20 cellular contexts compared by ENCODE assay signal in genomic region chr22:40641269-40641668, GRCh38. TPM values are rescaled to one million over a fixed set of nuclear protein-coding genes. Genes with fewer than 3 reads are reported as not detected.
DNase-seq lines count a peak whose midpoint lies in the region; ATAC-seq and TF ChIP-seq lines count a peak whose summit lies in the region.
"Had no signal": no experiment of that assay in that cellular context is flagged by ENCODE, and none has a peak within 500 bp of the region (broad histone marks: within the 10 kb centered on the region; RNA-seq: fewer than 3 reads in every experiment).

No MANE protein-coding gene starts in this region.

- H3K9ac ChIP-seq in SK-N-SH = no peak overlapping the region
- H3K9ac ChIP-seq: BLaER1, GM23248 had no signal

- CTCF ChIA-PET in SK-N-SH (lab: Yijun Ruan, JAX) = no interaction called here
- CTCF ChIA-PET in RWPE1 (lab: Yijun Ruan, JAX) = no interaction called here

- peaks cover 0 to 4% of the 10 kb centered on the region in 2 experiments; a peak in 1 of 4 replicates for H3K4me1 ChIP-seq in SK-N-SH (ENCODE audit: control insufficient read depth in 1 of 2, insufficient read depth in 2 of 2, low read depth in 1 of 2, low read length in 1 of 2)
- peaks cover 0 to 15% (median 10%) of the 10 kb centered on the region in 4 donors for H3K4me1 ChIP-seq in sigmoid colon

- H3K36me3 ChIP-seq in SK-N-SH (replicated peaks in 1 of 2; ENCODE audit: control insufficient read depth in 1 of 2, insufficient read depth in 2 of 2, low read length in 1 of 2) = no peaks in the 10 kb centered on the region
- H3K36me3 ChIP-seq in sigmoid colon = no peaks in the 10 kb centered on the region
- H3K36me3 ChIP-seq: BLaER1 had no signal

- ATAC-seq in SK-N-SH treated with all-trans-retinoic acid at 6 μM for 48 hours (no peak), HG02763 (IDR thresholded peaks at IDR 0.05; ENCODE audit: unreplicated experiment) (no peak)
- ATAC-seq: CD8-positive, alpha-beta T cell had no signal

- H3K9me3 ChIP-seq in SK-N-SH = no peaks in the 10 kb centered on the region
- H3K9me3 ChIP-seq in sigmoid colon = no peaks in the 10 kb centered on the region
- H3K9me3 ChIP-seq: BLaER1 had no signal

- no peak for TF ChIP-seq RAD21 in SK-N-SH (IDR thresholded peaks at IDR 0.05; ENCODE audit: low read length)

- no peak for DNase-seq in SK-N-SH
- DNase-seq in RWPE1 (ENCODE audit: low spot score) = no peak
- DNase-seq in epithelial cell of esophagus (ENCODE audit: low read depth) = peak; percentile 45
- DNase-seq in sigmoid colon = peak; percentile 36
- DNase-seq in activated CD4-positive, alpha-beta T cell treated with anti-CD3 and anti-CD28 coated beads for 48 hours = no peak
- no peak for DNase-seq in NCI-H2196 (lab: John Stamatoyannopoulos, UW; ENCODE audit: unreplicated experiment)
- DNase-seq: CD8-positive, alpha-beta T cell; DMS79 treated with DMSO at 0.1 percent for 48 hours; GDM1; GM23248; NCI-H1417; NCI-H187 treated with DMSO at 0.1 percent for 48 hours; NCI-H446 treated with DMSO at 0.1 percent for 48 hours; OCI-M1 had no signal

- no peak overlapping the region for H3K4me2 ChIP-seq in SK-N-SH
- H3K4me2 ChIP-seq: BLaER1 had no signal

- intact Hi-C loops in sigmoid colon (cut with DNase I) = no loop called here

- TF ChIP-seq EP300 in SK-N-SH (IDR thresholded peaks at IDR 0.05; ENCODE audit: borderline replicate concordance in 1 of 2, low read depth in 1 of 2, low read length in 1 of 2) (no peak), sigmoid colon (IDR thresholded peaks at IDR 0.05) (no peak)

- no peak overlapping the region for H3K27ac ChIP-seq in SK-N-SH (ENCODE audit: low read depth in 2 of 2, low read length in 1 of 2)
- peak overlapping the region; percentile 13; the same call in 1 of the 2 replicates for H3K27ac ChIP-seq in RWPE1
- H3K27ac ChIP-seq in sigmoid colon = no peak overlapping the region
- H3K27ac ChIP-seq: 22Rv1, BLaER1, GM23248 had no signal

- no peaks in the 10 kb centered on the region for H3K27me3 ChIP-seq in SK-N-SH (ENCODE audit: insufficient read depth)
- no peaks in the 10 kb centered on the region for H3K27me3 ChIP-seq in sigmoid colon
- H3K27me3 ChIP-seq: BLaER1 had no signal

- H3K4me3 ChIP-seq in SK-N-SH (ENCODE audit: low read depth in 2 of 2, low read length in 1 of 2) (no peak overlapping the region), epithelial cell of esophagus (ENCODE audit: low read length) (no peak overlapping the region), sigmoid colon (no peak overlapping the region)
- H3K4me3 ChIP-seq: BLaER1, GM23248 had no signal

- TF ChIP-seq CTCF in SK-N-SH (IDR thresholded peaks at IDR 0.05) (no peak), RWPE1 (conservative IDR thresholded peaks at IDR 0.05; ENCODE audit: low read depth) (no peak), epithelial cell of esophagus (IDR thresholded peaks at IDR 0.05; ENCODE audit: insufficient read depth, low read depth, low read length, missing control alignments) (no peak), sigmoid colon (IDR thresholded peaks at IDR 0.05) (no peak)

- POLR2A ChIA-PET in SK-N-SH (lab: Yijun Ruan, JAX) (no interaction called here), RWPE1 (lab: Yijun Ruan, JAX; ENCODE audit: low non-redundant PET) (no interaction called here)

- no peaks in the 10 kb centered on the region for H3F3A ChIP-seq in SK-N-SH (replicated peaks; ENCODE audit: insufficient read depth)

- no peaks in the 10 kb centered on the region for H3K79me2 ChIP-seq in SK-N-SH (ENCODE audit: insufficient read depth)

- H4K20me1 ChIP-seq in SK-N-SH (ENCODE audit: insufficient read depth) = no peaks in the 10 kb centered on the region

- no peak for TF ChIP-seq POLR2A in sigmoid colon (IDR thresholded peaks at IDR 0.05)

- 95% methylated on average over 3 of the region's 6 CpGs for WGBS in SK-N-SH (ENCODE audit: low lambda C conversion rate)
- WGBS in sigmoid colon, 2 donors = 94 to 96% methylated on average over 6 of the region's 6 CpGs

- no peak overlapping the region for H2AFZ ChIP-seq in SK-N-SH (ENCODE audit: low read depth)
- H2AFZ ChIP-seq: GM23248 had no signal

- no peaks in the 10 kb centered on the region for H3K9me2 ChIP-seq in SK-N-SH

TF ChIP-seq in SK-N-SH, 30 proteins besides CTCF, POLR2A, EP300 and RAD21:
- TF ChIP-seq MEF2A (IDR thresholded peaks at IDR 0.05; ENCODE audit: borderline replicate concordance, low read depth) = no peak
- TF ChIP-seq TAF1 (IDR thresholded peaks at IDR 0.05; ENCODE audit: borderline replicate concordance, low read depth, low read length) = no peak
- TF ChIP-seq USF1 (IDR thresholded peaks at IDR 0.05; ENCODE audit: borderline replicate concordance, low read depth) = peak; percentile 56; the same call in 1 of the 2 replicates
- no peak for TF ChIP-seq RXRA (IDR thresholded peaks at IDR 0.05; ENCODE audit: borderline replicate concordance, low read depth)

TF ChIP-seq in SK-N-SH treated with all-trans-retinoic acid at 6 μM for 48 hours, 23 proteins besides CTCF, POLR2A, EP300 and RAD21:
- TF ChIP-seq ZFP3 (CRISPR knock-in tag; IDR thresholded peaks at IDR 0.05) = no peak
- no peak for TF ChIP-seq ZNF70 (CRISPR knock-in tag; IDR thresholded peaks at IDR 0.05)

RNA-seq across cellular contexts. Expression of gene MRTFA, which starts 4.8 kb away (rescaled TPM):
- polyA plus RNA-seq in SK-N-SH (2012; rRNA removed) = 2.9 and 5.8 TPM in 2 replicates
- 4.5 and 4.6 TPM in 2 replicates for polyA plus RNA-seq in SK-N-SH (2012; cell fraction: cytosol; rRNA removed)
- polyA plus RNA-seq in SK-N-SH (2012; cell fraction: nucleus; rRNA removed) = 14.4 and 18.9 TPM in 2 replicates
- total RNA-seq in sigmoid colon = 100 to 1,000 TPM in 1 of 4 donors, 10 to 100 TPM in 3; 19.6 to 104 (median 72.1) TPM
- polyA plus RNA-seq in sigmoid colon = 10 to 100 TPM; 10.8 to 29.2 (median 10.9) TPM

RNA-seq across cellular contexts. Expression of gene MCHR1, which starts 38.0 kb away (rescaled TPM):
- polyA plus RNA-seq in SK-N-SH (2012; rRNA removed) (0.33 and 0.55 TPM in 2 replicates), sigmoid colon (under 1 TPM in 2 of 3 donors, not detected in 1; 0.44 to 0.60 TPM)
- 0.09 and 0.28 TPM in 2 replicates for polyA plus RNA-seq in SK-N-SH (2012; cell fraction: cytosol; rRNA removed)
- polyA plus RNA-seq in SK-N-SH (2012; cell fraction: nucleus; rRNA removed) = 0.40 and 0.71 TPM in 2 replicates
- under 1 TPM in 1 of 4 donors, not detected in 3; 0.28 TPM for total RNA-seq in sigmoid colon
- total RNA-seq: CD8-positive, alpha-beta T cell; SK-MEL-5 had no signal
- polyA plus RNA-seq: IgD-negative memory B cell had no signal

Comparison
In these comparisons a context has a peak if more than half of its experiments do, and no peak if none do; other contexts are left out.
1. DNase-seq: peak in epithelial cell of esophagus (single experiment) and sigmoid colon (single experiment); none in SK-N-SH (single experiment), RWPE1 (single experiment), activated CD4-positive, alpha-beta T cell treated with anti-CD3 and anti-CD28 coated beads for 48 hours (single experiment) and NCI-H2196 (single experiment).